24 cellular contexts compared by ENCODE assay signal in genomic region chr6:6976193-6976592, GRCh38.
"Had no signal": no experiment of that assay in that cellular context is flagged by ENCODE, and none has a peak within 500 bp of the region (broad histone marks: within the 10 kb centered on the region; RNA-seq: fewer than 3 reads in every experiment).

No MANE protein-coding gene starts in this region.

- H3K4me3 ChIP-seq: ascending aorta, body of pancreas, SJCRH30 had no signal

- H3K27me3 ChIP-seq: ascending aorta, body of pancreas, SJCRH30 had no signal

- FAIRE-seq: bronchial epithelial cell had no signal

- H3K4me2 ChIP-seq: KMS-11, SK-N-SH had no signal

- DNase-seq: activated CD4-positive, alpha-beta memory T cell treated with anti-CD3 and anti-CD28 coated beads for 36 hours; activated CD4-positive, alpha-beta T cell treated with anti-CD3 and anti-CD28 coated beads, Interleukin-2, amount 10 ng/mL, durations not matched to agents 7 days and 5 days; activated CD4-positive, CD25-positive, alpha-beta regulatory T cell; activated CD8-positive, alpha-beta memory T cell treated with anti-CD3 and anti-CD28 coated beads for 24 hours; activated effector memory CD4-positive, alpha-beta T cell treated with anti-CD3 and anti-CD28 coated beads, Interleukin-2, amount 50 U/mL, for 16 hours; activated naive CD4-positive, alpha-beta T cell treated with Interleukin-2 at 50 U/mL for 16 hours; activated naive CD8-positive, alpha-beta T cell treated with anti-CD3 and anti-CD28 coated beads, Interleukin-2, amount 50 U/mL, for 24 hours; activated T-cell treated with anti-CD3 and anti-CD28 coated beads, Interleukin-2, amount 50 U/mL, for 4 hours; amniotic stem cell; body of pancreas; NCI-H1417 treated with DMSO at 0.1 percent for 48 hours; NCI-H1694; NCI-H2107; NCI-H2171 treated with DMSO at 0.1 percent for 48 hours; NCI-H526 treated with DMSO at 0.1 percent for 48 hours; NCI-H82; SJCRH30; SK-N-SH; T-helper 1 cell had no signal

- H3K27ac ChIP-seq: ascending aorta, body of pancreas, KMS-11, SJCRH30, VCaP had no signal

- ATAC-seq: activated naive CD4-positive, alpha-beta T cell treated with anti-CD3 and anti-CD28 coated beads, Interleukin-2, amount 50 U/mL, for 72 hours; activated naive CD8-positive, alpha-beta T cell treated with anti-CD3 and anti-CD28 coated beads, Interleukin-2, amount 50 U/mL, for 24 hours; activated T-cell treated with anti-CD3 and anti-CD28 coated beads, Interleukin-2, amount 50 U/mL, for 4 hours; body of pancreas had no signal

- H3K9ac ChIP-seq: KMS-11, SK-N-SH had no signal

- H3K36me3 ChIP-seq: ascending aorta, SJCRH30 had no signal

- H3K4me1 ChIP-seq: ascending aorta, SJCRH30 had no signal

- H3K9me3 ChIP-seq: ascending aorta, body of pancreas, SJCRH30, SK-N-SH had no signal
